Comparison of ENCODE assay signal across 1 cellular context in genomic region chr9:94627287-94627686, GRCh38.
TF ChIP-seq lines count a peak whose summit lies in the region.

No MANE protein-coding gene starts in this region.

TF ChIP-seq in GM23338, 12 proteins besides CTCF, POLR2A, EP300 and RAD21 (continued from another document):
- TF ChIP-seq REST (IDR thresholded peaks at IDR 0.05; ENCODE audit: unreplicated experiment): no peak
- no peak for TF ChIP-seq JUNB (IDR thresholded peaks at IDR 0.05; ENCODE audit: unreplicated experiment)
- TF ChIP-seq NANOG (IDR thresholded peaks at IDR 0.05; ENCODE audit: borderline replicate concordance): no peak
- no peak for TF ChIP-seq ETS1 (IDR thresholded peaks at IDR 0.05)
- no peak for TF ChIP-seq ZNF462 (CRISPR knock-in tag; IDR thresholded peaks at IDR 0.05)
- no peak for TF ChIP-seq STAT1 (IDR thresholded peaks at IDR 0.05; ENCODE audit: unreplicated experiment)
- no peak for TF ChIP-seq EZH2 (IDR thresholded peaks at IDR 0.05; ENCODE audit: low read depth, unreplicated experiment)
- no peak for TF ChIP-seq ZNF331 (CRISPR knock-in tag; IDR thresholded peaks at IDR 0.05; ENCODE audit: low read depth)
